In the genomic region with DNA sequence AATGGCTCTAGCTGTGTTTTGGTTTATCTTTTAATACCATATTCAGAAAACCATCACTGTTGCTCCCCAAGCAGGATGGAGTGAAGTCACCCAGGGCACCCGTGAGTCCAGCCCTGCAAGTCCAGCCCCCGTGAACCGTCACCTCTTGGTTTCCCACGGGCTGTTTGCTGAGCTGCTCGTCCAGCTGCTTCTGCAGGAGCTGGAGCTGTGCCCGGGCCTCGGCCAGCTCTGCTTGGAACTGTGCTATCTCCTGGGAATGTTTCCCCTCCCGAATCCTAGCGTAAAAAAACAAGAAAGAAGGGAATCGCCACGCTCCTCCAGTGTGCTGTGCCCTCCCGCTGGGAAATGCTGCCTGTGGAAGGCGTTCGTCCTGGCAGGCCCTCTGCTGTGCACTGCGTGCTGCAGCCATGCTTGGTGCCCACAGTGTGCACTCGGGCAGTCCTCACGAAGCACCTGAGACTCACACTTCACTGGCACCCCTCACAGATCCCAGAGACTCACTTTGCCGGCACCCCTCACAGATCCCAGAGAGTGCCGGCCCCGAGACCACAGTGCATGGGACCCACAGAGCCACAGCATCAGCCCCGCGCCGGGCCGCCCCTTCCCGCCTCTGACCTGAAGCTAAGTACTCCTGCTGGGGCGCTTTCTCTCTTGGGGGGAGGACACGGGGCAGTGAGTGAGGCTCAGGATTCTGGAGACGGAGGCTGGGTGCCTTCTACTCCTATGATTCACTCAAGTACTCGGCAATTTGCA, we compare ENCODE assay signal across 1 cellular context.
TF ChIP-seq lines count a peak whose summit lies in the region.

No MANE protein-coding gene starts in this region.

TF ChIP-seq in K562, 482 proteins besides CTCF, POLR2A, EP300 and RAD21 (continued from another document):
- TF ChIP-seq, protein P1, sequence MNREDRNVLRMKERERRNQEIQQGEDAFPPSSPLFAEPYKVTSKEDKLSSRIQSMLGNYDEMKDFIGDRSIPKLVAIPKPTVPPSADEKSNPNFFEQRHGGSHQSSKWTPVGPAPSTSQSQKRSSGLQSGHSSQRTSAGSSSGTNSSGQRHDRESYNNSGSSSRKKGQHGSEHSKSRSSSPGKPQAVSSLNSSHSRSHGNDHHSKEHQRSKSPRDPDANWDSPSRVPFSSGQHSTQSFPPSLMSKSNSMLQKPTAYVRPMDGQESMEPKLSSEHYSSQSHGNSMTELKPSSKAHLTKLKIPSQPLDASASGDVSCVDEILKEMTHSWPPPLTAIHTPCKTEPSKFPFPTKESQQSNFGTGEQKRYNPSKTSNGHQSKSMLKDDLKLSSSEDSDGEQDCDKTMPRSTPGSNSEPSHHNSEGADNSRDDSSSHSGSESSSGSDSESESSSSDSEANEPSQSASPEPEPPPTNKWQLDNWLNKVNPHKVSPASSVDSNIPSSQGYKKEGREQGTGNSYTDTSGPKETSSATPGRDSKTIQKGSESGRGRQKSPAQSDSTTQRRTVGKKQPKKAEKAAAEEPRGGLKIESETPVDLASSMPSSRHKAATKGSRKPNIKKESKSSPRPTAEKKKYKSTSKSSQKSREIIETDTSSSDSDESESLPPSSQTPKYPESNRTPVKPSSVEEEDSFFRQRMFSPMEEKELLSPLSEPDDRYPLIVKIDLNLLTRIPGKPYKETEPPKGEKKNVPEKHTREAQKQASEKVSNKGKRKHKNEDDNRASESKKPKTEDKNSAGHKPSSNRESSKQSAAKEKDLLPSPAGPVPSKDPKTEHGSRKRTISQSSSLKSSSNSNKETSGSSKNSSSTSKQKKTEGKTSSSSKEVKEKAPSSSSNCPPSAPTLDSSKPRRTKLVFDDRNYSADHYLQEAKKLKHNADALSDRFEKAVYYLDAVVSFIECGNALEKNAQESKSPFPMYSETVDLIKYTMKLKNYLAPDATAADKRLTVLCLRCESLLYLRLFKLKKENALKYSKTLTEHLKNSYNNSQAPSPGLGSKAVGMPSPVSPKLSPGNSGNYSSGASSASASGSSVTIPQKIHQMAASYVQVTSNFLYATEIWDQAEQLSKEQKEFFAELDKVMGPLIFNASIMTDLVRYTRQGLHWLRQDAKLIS (CRISPR knock-in tag; IDR thresholded peaks at IDR 0.05), result no peak
- peak; percentile 48; the same call in 1 of the 2 replicates for TF ChIP-seq POLR2G (IDR thresholded peaks at IDR 0.05; ENCODE audit: low read depth, low read length)
- TF ChIP-seq ZNF717 (CRISPR knock-in tag; IDR thresholded peaks at IDR 0.05), result no peak
- TF ChIP-seq, protein P2, sequence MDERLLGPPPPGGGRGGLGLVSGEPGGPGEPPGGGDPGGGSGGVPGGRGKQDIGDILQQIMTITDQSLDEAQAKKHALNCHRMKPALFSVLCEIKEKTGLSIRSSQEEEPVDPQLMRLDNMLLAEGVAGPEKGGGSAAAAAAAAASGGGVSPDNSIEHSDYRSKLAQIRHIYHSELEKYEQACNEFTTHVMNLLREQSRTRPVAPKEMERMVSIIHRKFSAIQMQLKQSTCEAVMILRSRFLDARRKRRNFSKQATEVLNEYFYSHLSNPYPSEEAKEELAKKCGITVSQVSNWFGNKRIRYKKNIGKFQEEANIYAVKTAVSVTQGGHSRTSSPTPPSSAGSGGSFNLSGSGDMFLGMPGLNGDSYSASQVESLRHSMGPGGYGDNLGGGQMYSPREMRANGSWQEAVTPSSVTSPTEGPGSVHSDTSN (CRISPR knock-in tag; IDR thresholded peaks at IDR 0.05; ENCODE audit: low read depth), result no peak
- TF ChIP-seq, protein P2 (tag; conservative IDR thresholded peaks at IDR 0.05; ENCODE audit: low read depth), result no peak
TF ChIP-seq in K562: peak in this region for 2.
